Comparison of ENCODE assay signal across 8 cellular contexts in the genomic region with DNA sequence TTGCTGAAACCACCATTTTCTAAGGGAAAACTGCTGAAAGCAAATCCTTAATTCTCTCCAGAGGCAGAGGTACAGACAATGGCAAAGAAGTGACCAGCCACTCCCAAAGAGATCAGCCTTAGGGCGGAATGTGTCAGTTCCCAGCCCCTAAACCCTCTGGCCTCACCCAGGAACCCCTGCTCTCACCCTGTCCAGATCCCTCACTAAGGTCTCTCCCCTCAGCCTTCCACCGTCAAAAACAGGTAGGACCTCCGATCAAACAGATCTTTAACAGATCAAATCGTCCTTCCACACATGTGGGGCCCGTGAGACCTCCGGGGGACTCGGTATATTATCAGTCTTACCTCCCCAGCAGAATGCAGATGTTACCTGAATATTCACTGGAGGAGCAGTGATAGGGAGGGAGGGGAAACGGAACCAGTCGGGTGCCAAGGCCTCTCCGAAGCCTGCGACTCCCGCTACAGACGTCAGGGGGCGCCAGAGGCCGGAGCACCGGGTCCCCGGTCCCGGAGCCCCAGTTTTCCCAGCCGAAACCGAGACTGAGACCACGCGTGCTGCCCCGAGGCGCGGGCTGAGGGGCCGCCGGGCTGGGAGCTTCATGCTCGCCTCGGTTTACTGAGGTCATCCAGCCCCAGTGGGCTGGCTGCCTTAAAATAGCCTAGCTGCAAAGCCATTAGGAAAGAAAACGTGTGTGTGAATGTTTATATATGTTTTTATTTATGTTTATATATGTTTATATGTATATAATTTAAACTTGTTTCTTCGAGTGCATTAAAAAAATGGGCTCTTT. TPM values are rescaled to one million over a fixed set of nuclear protein-coding genes. Genes with fewer than 3 reads are reported as not detected.
A peak's percentile ranks its signal among the peaks of the same experiment; 100 is the strongest.
DNase-seq lines count a peak whose midpoint lies in the region; ATAC-seq and TF ChIP-seq lines count a peak whose summit lies in the region.

No MANE protein-coding gene starts in this region.

- TF ChIP-seq CTCF in HEK293 (tag by site-specific recombination; IDR thresholded peaks at IDR 0.05) = peak; percentile 85
- TF ChIP-seq CTCF in hepatocyte (IDR thresholded peaks at IDR 0.05; ENCODE audit: poor library complexity) = peak; percentile 97
- TF ChIP-seq CTCF in gastrocnemius medialis (IDR thresholded peaks at IDR 0.05 in 4 of 5, conservative IDR thresholded peaks at IDR 0.05 in 1 of 5) = peak; percentile 93 to 98 (median 96)

- TF ChIP-seq POLR2A in gastrocnemius medialis (IDR thresholded peaks at IDR 0.05) = no peak

- H3K27me3 Mint-ChIP-seq in T-helper 17 cell = peaks cover 5% of the 10 kb centered on the region

- no peaks in the 10 kb centered on the region for H3K79me2 ChIP-seq in hepatocyte

- WGBS in hepatocyte (ENCODE audit: low lambda C conversion rate, missing lambda C conversion rate) = 2% methylated on average over 31 of the region's 31 CpGs

- no peaks in the 10 kb centered on the region for H4K20me1 ChIP-seq in hepatocyte (ENCODE audit: insufficient read depth, poor library complexity, severe bottlenecking)

- H3K36me3 ChIP-seq in HEK293 (ENCODE audit: control insufficient read depth in 2 of 2, insufficient read depth in 1 of 2, low read length in 2 of 2) = no peaks in the 10 kb centered on the region
- H3K36me3 ChIP-seq in hepatocyte (replicated peaks; ENCODE audit: insufficient read depth, low read depth) = no peaks in the 10 kb centered on the region
- H3K36me3 ChIP-seq in gastrocnemius medialis = no peaks in the 10 kb centered on the region

- intact Hi-C loops in gastrocnemius medialis (cut with DNase I; ENCODE audit: low total_unique reads) = loop anchor here (1.0 to 5.0 kb wide), 4 partner anchors 62 to 466 kb away; partner anchors contain the start of gene POU2F1

- H3K4me1 ChIP-seq in HEK293 (ENCODE audit: control insufficient read depth, insufficient read depth, low read length) (no peaks in the 10 kb centered on the region), hepatocyte (ENCODE audit: insufficient read depth) (no peaks in the 10 kb centered on the region), gastrocnemius medialis (peaks cover 0 to 5% of the 10 kb centered on the region in 2 donors)

- no peaks in the 10 kb centered on the region for H3K9me3 ChIP-seq in HEK293 (ENCODE audit: control insufficient read depth, insufficient read depth, low read depth, low read length)
- H3K9me3 ChIP-seq in T-helper 17 cell (ENCODE audit: control insufficient read depth, low read length, poor library complexity, severe bottlenecking) = no peaks in the 10 kb centered on the region
- no peaks in the 10 kb centered on the region for H3K9me3 ChIP-seq in hepatocyte (ENCODE audit: low read depth)
- no peaks in the 10 kb centered on the region for H3K9me3 ChIP-seq in gastrocnemius medialis

- H3K4me1 Mint-ChIP-seq in T-helper 17 cell = peaks cover 5% of the 10 kb centered on the region

- H3K4me3 ChIP-seq in HEK293 (ENCODE audit: low read depth, low read length) (peak overlapping the region; percentile 18), hepatocyte (peak overlapping the region; percentile 17), gastrocnemius medialis (peak overlapping the region; percentile 36 to 70 (median 42))

- H3K27ac ChIP-seq in HEK293 (ENCODE audit: extremely low read depth, low read depth, low read length) (no peak overlapping the region), hepatocyte (no peak overlapping the region), gastrocnemius medialis (no peak overlapping the region)

- DNase-seq in G401 (ENCODE audit: low spot score) (peak; percentile 79), NCI-H1105 (lab: John Stamatoyannopoulos, UW) (peak; percentile 73), T-helper 17 cell (peak; percentile 62 to 79 (median 67)), amniotic epithelial cell (ENCODE audit: low read depth) (peak; percentile 20), hepatocyte (ENCODE audit: low spot score) (peak; percentile 86), gastrocnemius medialis (peak; percentile 56 to 68)

- POLR2A ChIA-PET in HEK293 (lab: Yijun Ruan, JAX) = interaction anchor here (1.3 kb wide), 1 partner anchor 154 kb away, joined by 7 read pairs; the partner anchor contains the start of gene POU2F1

- peak overlapping the region; percentile 94 for H3K4me2 ChIP-seq in hepatocyte

- H2AFZ ChIP-seq in hepatocyte = peak overlapping the region; percentile 70

- H3K27ac Mint-ChIP-seq in T-helper 17 cell = no peak overlapping the region

- no peaks in the 10 kb centered on the region for H3K9me2 ChIP-seq in hepatocyte (replicated peaks; ENCODE audit: insufficient read depth)

- CTCF ChIA-PET in HEK293 (lab: Yijun Ruan, JAX) = interaction anchor here (0.5 to 2.0 kb wide), 41 partner anchors 9 to 1419 kb away, joined by 3 to 22 read pairs (median 3); partner anchors contain the start of gene POU2F1

- peak; percentile 95 for ATAC-seq in T-helper 17 cell
- ATAC-seq in gastrocnemius medialis = peak; percentile 85 to 96
- ATAC-seq in GM21447 (IDR thresholded peaks at IDR 0.05; ENCODE audit: unreplicated experiment) = no peak

- H3K27me3 ChIP-seq in hepatocyte = no peaks in the 10 kb centered on the region
- H3K27me3 ChIP-seq in gastrocnemius medialis = no peaks in the 10 kb centered on the region

- no peak overlapping the region for H3K4me3 Mint-ChIP-seq in T-helper 17 cell

- in situ Hi-C loops in G401 (cut with HindIII; ENCODE audit: low sequenced_read_pairs) = loop anchor here (10.0 to 25.0 kb wide), 2 partner anchors 346 to 488 kb away; partner anchors contain the start of gene CREG1
- in situ Hi-C loops in gastrocnemius medialis (cut with MboI; ENCODE audit: low sequenced_read_pairs in 4 of 4) = loop anchor here (5.0 to 25.0 kb wide), 9 partner anchors 58 to 621 kb away; no protein-coding TSS in a partner anchor

- peaks cover 8% of the 10 kb centered on the region for H3K36me3 Mint-ChIP-seq in T-helper 17 cell (ENCODE audit: low read depth)

TF ChIP-seq in HEK293, 187 proteins besides CTCF, POLR2A, EP300 and RAD21 (continues in another document):
- TF ChIP-seq ZBTB8A (tag by site-specific recombination; IDR thresholded peaks at IDR 0.05) (peak; percentile 67), OSR2 (tag by site-specific recombination; IDR thresholded peaks at IDR 0.05) (no peak), ZNF501 (tag by site-specific recombination; IDR thresholded peaks at IDR 0.05) (peak; percentile 66), ZNF121 (tag by site-specific recombination; IDR thresholded peaks at IDR 0.05) (no peak), ZNF2 (tag by site-specific recombination; IDR thresholded peaks at IDR 0.05) (peak; percentile 54; the same call in 1 of the 2 replicates), ZBTB17 (tag by site-specific recombination; IDR thresholded peaks at IDR 0.05) (0 out of 2 replicates have a peak, but pooled peaks have one; percentile 20), ZNF394 (tag by site-specific recombination; IDR thresholded peaks at IDR 0.05; ENCODE audit: borderline replicate concordance) (peak; percentile 5; the same call in 1 of the 2 replicates), GLIS1 (tag by site-specific recombination; IDR thresholded peaks at IDR 0.05) (no peak)
- TF ChIP-seq, protein P1, sequence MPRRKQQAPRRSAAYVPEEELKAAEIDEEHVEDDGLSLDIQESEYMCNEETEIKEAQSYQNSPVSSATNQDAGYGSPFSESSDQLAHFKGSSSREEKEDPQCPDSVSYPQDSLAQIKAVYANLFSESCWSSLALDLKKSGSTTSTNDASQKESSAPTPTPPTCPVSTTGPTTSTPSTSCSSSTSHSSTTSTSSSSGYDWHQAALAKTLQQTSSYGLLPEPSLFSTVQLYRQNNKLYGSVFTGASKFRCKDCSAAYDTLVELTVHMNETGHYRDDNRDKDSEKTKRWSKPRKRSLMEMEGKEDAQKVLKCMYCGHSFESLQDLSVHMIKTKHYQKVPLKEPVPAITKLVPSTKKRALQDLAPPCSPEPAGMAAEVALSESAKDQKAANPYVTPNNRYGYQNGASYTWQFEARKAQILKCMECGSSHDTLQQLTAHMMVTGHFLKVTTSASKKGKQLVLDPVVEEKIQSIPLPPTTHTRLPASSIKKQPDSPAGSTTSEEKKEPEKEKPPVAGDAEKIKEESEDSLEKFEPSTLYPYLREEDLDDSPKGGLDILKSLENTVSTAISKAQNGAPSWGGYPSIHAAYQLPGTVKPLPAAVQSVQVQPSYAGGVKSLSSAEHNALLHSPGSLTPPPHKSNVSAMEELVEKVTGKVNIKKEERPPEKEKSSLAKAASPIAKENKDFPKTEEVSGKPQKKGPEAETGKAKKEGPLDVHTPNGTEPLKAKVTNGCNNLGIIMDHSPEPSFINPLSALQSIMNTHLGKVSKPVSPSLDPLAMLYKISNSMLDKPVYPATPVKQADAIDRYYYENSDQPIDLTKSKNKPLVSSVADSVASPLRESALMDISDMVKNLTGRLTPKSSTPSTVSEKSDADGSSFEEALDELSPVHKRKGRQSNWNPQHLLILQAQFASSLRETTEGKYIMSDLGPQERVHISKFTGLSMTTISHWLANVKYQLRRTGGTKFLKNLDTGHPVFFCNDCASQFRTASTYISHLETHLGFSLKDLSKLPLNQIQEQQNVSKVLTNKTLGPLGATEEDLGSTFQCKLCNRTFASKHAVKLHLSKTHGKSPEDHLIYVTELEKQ (tag by site-specific recombination; IDR thresholded peaks at IDR 0.05; ENCODE audit: borderline replicate concordance) = no peak
- TF ChIP-seq, protein P2, sequence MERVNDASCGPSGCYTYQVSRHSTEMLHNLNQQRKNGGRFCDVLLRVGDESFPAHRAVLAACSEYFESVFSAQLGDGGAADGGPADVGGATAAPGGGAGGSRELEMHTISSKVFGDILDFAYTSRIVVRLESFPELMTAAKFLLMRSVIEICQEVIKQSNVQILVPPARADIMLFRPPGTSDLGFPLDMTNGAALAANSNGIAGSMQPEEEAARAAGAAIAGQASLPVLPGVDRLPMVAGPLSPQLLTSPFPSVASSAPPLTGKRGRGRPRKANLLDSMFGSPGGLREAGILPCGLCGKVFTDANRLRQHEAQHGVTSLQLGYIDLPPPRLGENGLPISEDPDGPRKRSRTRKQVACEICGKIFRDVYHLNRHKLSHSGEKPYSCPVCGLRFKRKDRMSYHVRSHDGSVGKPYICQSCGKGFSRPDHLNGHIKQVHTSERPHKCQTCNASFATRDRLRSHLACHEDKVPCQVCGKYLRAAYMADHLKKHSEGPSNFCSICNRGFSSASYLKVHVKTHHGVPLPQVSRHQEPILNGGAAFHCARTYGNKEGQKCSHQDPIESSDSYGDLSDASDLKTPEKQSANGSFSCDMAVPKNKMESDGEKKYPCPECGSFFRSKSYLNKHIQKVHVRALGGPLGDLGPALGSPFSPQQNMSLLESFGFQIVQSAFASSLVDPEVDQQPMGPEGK (tag by site-specific recombination; IDR thresholded peaks at IDR 0.05) = peak; percentile 34; the same call in 1 of the 2 replicates

RNA-seq across cellular contexts. Expression of gene GPA33, which starts 23.6 kb away (rescaled TPM):
- total RNA-seq in G401 (2014; rRNA removed; shearing (Covaris generic)) = 0.12 and 1.1 TPM in 2 replicates
- total RNA-seq in T-helper 17 cell = 1 to 10 TPM; 5.3 to 7.6 TPM
- total RNA-seq in hepatocyte = 5.8 and 7.2 TPM in 2 replicates
- polyA plus RNA-seq in hepatocyte = 1.5 and 3.9 TPM in 2 replicates
- total RNA-seq in gastrocnemius medialis = 1 to 10 TPM in 1 of 4 donors, not detected in 3; 1.9 TPM

RNA-seq across cellular contexts. Expression of gene STYXL2, which starts 27.3 kb away (rescaled TPM):
- 0.10 and 0.68 TPM in 2 replicates for total RNA-seq in G401 (2014; rRNA removed; shearing (Covaris generic))
- total RNA-seq in T-helper 17 cell (not detected), hepatocyte (0.07 and 0.20 TPM in 2 replicates), gastrocnemius medialis (100 to 1,000 TPM in 1 of 4 donors, 10 to 100 TPM in 3; 63.7 to 159 (median 89.1) TPM)
- polyA plus RNA-seq in hepatocyte = 0.40 and 0.58 TPM in 2 replicates

Comparison
In these comparisons a context has a peak if more than half of its experiments do, and no peak if none do; other contexts are left out.
1. DNase-seq: peak in every context shown above with its lines; median percentile 86 in hepatocyte; 79 in G401; 73 in NCI-H1105; 67 in T-helper 17 cell; 62 in gastrocnemius medialis; 20 in amniotic epithelial cell.
2. RNA of gene STYXL2, which starts 27.3 kb away (total RNA-seq): 63.7 to 159 TPM in gastrocnemius medialis; 0.10 to 0.68 TPM in G401, 0.07 to 0.20 TPM in hepatocyte and not detected in T-helper 17 cell; every median in the first group is over 10 times any median in the second.
3. Peak in every context shown above with its lines, with median percentiles within 50 percentile points of each other: H3K4me3 ChIP-seq and CTCF ChIP-seq.